ENCODE assay signal across 8 cellular contexts in genomic region chr7:90594791-90595317, GRCh38.
DNase-seq lines count a peak whose midpoint lies in the region; TF ChIP-seq lines count a peak whose summit lies in the region.

No MANE protein-coding gene starts in this region.

- peak; percentile 35 for DNase-seq in DMS79 treated with DMSO at 0.1 percent for 48 hours (lab: John Stamatoyannopoulos, UW)
- no peak for DNase-seq in DMS79 (lab: John Stamatoyannopoulos, UW)
- peak; percentile 65 for DNase-seq in NT2/D1 (ENCODE audit: low read depth, low spot score)
- peak; percentile 65 for DNase-seq in fibroblast of peridontal ligament (ENCODE audit: extremely low read depth)
- peak; percentile 71 for DNase-seq in non-pigmented ciliary epithelial cell (ENCODE audit: low read depth)
- no peak for DNase-seq in HK-2 (ENCODE audit: unreplicated experiment)
- no peak for DNase-seq in GM13976 (ENCODE audit: low spot score)
- DNase-seq in activated CD4-positive, alpha-beta T cell treated with anti-CD3 and anti-CD28 coated beads for 48 hours = no peak

- H3K9me3 ChIP-seq in NT2/D1 (ENCODE audit: insufficient read depth, low read length) = no peaks in the 10 kb centered on the region

- H3K4me3 ChIP-seq in NT2/D1 (ENCODE audit: insufficient read length, low read depth) = peak overlapping the region; percentile 2

- in situ Hi-C loops in GM13976 (cut with MboI; ENCODE audit: low sequenced_read_pairs, unreplicated experiment) = no loop called here

- TF ChIP-seq CTCF in GM13976 (IDR thresholded peaks at IDR 0.05; ENCODE audit: borderline replicate concordance, control extremely low read depth, extremely low read depth, insufficient read depth, missing control alignments) = no peak

- H3K27me3 ChIP-seq in NT2/D1 (ENCODE audit: insufficient read depth, insufficient read length) = peaks cover 14% of the 10 kb centered on the region

- no peaks in the 10 kb centered on the region for H3K4me1 ChIP-seq in NT2/D1 (ENCODE audit: insufficient read depth, insufficient read length)

- H3K9ac ChIP-seq in NT2/D1 (ENCODE audit: insufficient read length, low read depth) = no peak overlapping the region

- no peaks in the 10 kb centered on the region for H3K36me3 ChIP-seq in NT2/D1 (ENCODE audit: insufficient read depth, insufficient read length, low read length)

Comparison
In these comparisons a context has a peak if more than half of its experiments do, and no peak if none do; other contexts are left out.
1. DNase-seq: peak in DMS79 treated with DMSO at 0.1 percent for 48 hours (single experiment), NT2/D1 (single experiment), fibroblast of peridontal ligament (single experiment) and non-pigmented ciliary epithelial cell (single experiment); none in DMS79 (single experiment), HK-2 (single experiment), GM13976 (single experiment) and activated CD4-positive, alpha-beta T cell treated with anti-CD3 and anti-CD28 coated beads for 48 hours (single experiment).